Comparison of ENCODE assay signal across 18 cellular contexts in genomic region chr5:89968870-89969472, GRCh38.
DNase-seq lines count a peak whose midpoint lies in the region; ATAC-seq and TF ChIP-seq lines count a peak whose summit lies in the region.
"Had no signal": no experiment of that assay in that cellular context is flagged by ENCODE, and none has a peak within 500 bp of the region (broad histone marks: within the 10 kb centered on the region; RNA-seq: fewer than 3 reads in every experiment).

No MANE protein-coding gene starts in this region.

- no peak for TF ChIP-seq CTCF in astrocyte of the cerebellum (IDR thresholded peaks at IDR 0.05; ENCODE audit: low read depth, low read length, missing control alignments)
- no peak for TF ChIP-seq CTCF in fibroblast of villous mesenchyme (IDR thresholded peaks at IDR 0.05; ENCODE audit: insufficient read depth, low read depth, low read length)
- TF ChIP-seq CTCF in prostate gland (IDR thresholded peaks at IDR 0.05) = no peak

- H3K4me1 ChIP-seq in ACC112 (ENCODE audit: control insufficient read depth, insufficient read depth, low read length, unreplicated experiment) = peaks cover 6% of the 10 kb centered on the region
- H3K4me1 ChIP-seq in prostate gland (replicated peaks) = no peaks in the 10 kb centered on the region
- H3K4me1 ChIP-seq: Peyer's patch had no signal

- no peak overlapping the region for H3K27ac ChIP-seq in ACC112 (ENCODE audit: low read depth, low read length)
- H3K27ac ChIP-seq in prostate gland = no peak overlapping the region
- H3K27ac ChIP-seq: Peyer's patch had no signal

- 27% methylated on average over 5 of the region's 5 CpGs for WGBS in prostate gland

- H3K79me2 ChIP-seq in ACC112 (ENCODE audit: control insufficient read depth, insufficient read depth, low read length, unreplicated experiment) = no peaks in the 10 kb centered on the region

- no peaks in the 10 kb centered on the region for H3K9me3 ChIP-seq in prostate gland
- H3K9me3 ChIP-seq: Peyer's patch had no signal

- H3K4me3 ChIP-seq in ACC112 (ENCODE audit: low read depth, low read length) (no peak overlapping the region), astrocyte of the cerebellum (ENCODE audit: low read depth, low read length) (no peak overlapping the region), fibroblast of villous mesenchyme (ENCODE audit: low read depth, low read length) (no peak overlapping the region), prostate gland (no peak overlapping the region)
- H3K4me3 ChIP-seq: Peyer's patch had no signal

- in situ Hi-C loops in astrocyte of the cerebellum (cut with HindIII; ENCODE audit: low sequenced_read_pairs) = no loop called here

- no peak for TF ChIP-seq POLR2A in prostate gland (IDR thresholded peaks at IDR 0.05)

- peak; percentile 51 for DNase-seq in astrocyte of the cerebellum (ENCODE audit: low read depth)
- DNase-seq in fibroblast of villous mesenchyme (ENCODE audit: low read depth) = peak; percentile 60
- DNase-seq in prostate gland (ENCODE audit: low spot score) = peak; percentile 6
- DNase-seq in cerebellar nuclear complex (lab: John Stamatoyannopoulos, UW) = no peak
- no peak for DNase-seq in cerebellar cortex (ENCODE audit: low spot score)
- DNase-seq in activated effector memory CD4-positive, alpha-beta T cell treated with Interleukin-2 at 50 U/mL for 16 hours = no peak
- DNase-seq: activated CD4-positive, CD25-positive, alpha-beta regulatory T cell treated with anti-CD3 and anti-CD28 coated beads, Interleukin-2, amount 50 U/mL, for 72 hours; activated naive CD8-positive, alpha-beta T cell treated with anti-CD3 and anti-CD28 coated beads, Interleukin-2, amount 50 U/mL, for 24 hours; activated T-cell treated with anti-CD3 and anti-CD28 coated beads for 4 hours; effector CD8-positive, alpha-beta T cell; Kasumi-1; naive thymus-derived CD8-positive, alpha-beta T cell; NCI-H1694; NCI-H526; Peyer's patch; small intestine had no signal

- H3K36me3 ChIP-seq in ACC112 (ENCODE audit: insufficient read depth, low read length) (no peaks in the 10 kb centered on the region), prostate gland (no peaks in the 10 kb centered on the region)
- H3K36me3 ChIP-seq: Peyer's patch had no signal

- H2AFZ ChIP-seq in ACC112 (ENCODE audit: low read length, unreplicated experiment) = peak overlapping the region; percentile 39

- intact Hi-C loops in prostate gland (cut with DNase I) = no loop called here

- H3K27me3 ChIP-seq in ACC112 (ENCODE audit: insufficient read depth, low read length) (no peaks in the 10 kb centered on the region), prostate gland (replicated peaks; ENCODE audit: insufficient read depth) (no peaks in the 10 kb centered on the region)
- H3K27me3 ChIP-seq: Peyer's patch had no signal

- no peak for ATAC-seq in HG03432 (IDR thresholded peaks at IDR 0.05; ENCODE audit: unreplicated experiment)
- ATAC-seq: activated naive CD8-positive, alpha-beta T cell treated with anti-CD3 and anti-CD28 coated beads, Interleukin-2, amount 50 U/mL, for 24 hours; naive thymus-derived CD8-positive, alpha-beta T cell had no signal

Comparison
In these comparisons a context has a peak if more than half of its experiments do, and no peak if none do; other contexts are left out.
1. DNase-seq: peak in astrocyte of the cerebellum (single experiment), fibroblast of villous mesenchyme (single experiment) and prostate gland (single experiment); none in cerebellar nuclear complex (0 of 2), cerebellar cortex (single experiment) and activated effector memory CD4-positive, alpha-beta T cell treated with Interleukin-2 at 50 U/mL for 16 hours (single experiment).